ENCODE assay signal across 1 cellular context in the genomic region with DNA sequence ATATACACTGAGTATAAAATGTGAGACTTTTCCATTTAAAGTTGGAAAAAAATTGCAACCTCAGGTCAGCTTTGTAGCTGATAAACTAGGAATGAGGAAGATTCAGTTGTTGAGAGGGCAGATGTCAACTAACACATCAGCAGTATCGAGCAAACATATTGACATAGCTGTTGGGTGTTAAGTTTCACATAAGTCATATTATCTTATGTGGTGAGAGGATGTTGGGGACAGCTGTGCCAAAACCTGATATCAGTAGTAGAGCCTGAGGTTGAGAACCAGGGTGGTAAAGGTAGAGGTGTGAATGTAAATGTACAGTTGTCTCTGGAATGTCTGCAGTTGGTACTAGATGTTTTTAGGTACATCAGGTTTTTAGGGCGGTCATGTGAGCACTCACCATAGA.
TF ChIP-seq lines count a peak whose summit lies in the region.

No MANE protein-coding gene starts in this region.

TF ChIP-seq in GM12878, 131 proteins besides CTCF, POLR2A, EP300 and RAD21:
- TF ChIP-seq, protein P1, sequence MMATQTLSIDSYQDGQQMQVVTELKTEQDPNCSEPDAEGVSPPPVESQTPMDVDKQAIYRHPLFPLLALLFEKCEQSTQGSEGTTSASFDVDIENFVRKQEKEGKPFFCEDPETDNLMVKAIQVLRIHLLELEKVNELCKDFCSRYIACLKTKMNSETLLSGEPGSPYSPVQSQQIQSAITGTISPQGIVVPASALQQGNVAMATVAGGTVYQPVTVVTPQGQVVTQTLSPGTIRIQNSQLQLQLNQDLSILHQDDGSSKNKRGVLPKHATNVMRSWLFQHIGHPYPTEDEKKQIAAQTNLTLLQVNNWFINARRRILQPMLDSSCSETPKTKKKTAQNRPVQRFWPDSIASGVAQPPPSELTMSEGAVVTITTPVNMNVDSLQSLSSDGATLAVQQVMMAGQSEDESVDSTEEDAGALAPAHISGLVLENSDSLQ (IDR thresholded peaks at IDR 0.05): no peak
